ENCODE assay signal across 8 cellular contexts in the genomic region with DNA sequence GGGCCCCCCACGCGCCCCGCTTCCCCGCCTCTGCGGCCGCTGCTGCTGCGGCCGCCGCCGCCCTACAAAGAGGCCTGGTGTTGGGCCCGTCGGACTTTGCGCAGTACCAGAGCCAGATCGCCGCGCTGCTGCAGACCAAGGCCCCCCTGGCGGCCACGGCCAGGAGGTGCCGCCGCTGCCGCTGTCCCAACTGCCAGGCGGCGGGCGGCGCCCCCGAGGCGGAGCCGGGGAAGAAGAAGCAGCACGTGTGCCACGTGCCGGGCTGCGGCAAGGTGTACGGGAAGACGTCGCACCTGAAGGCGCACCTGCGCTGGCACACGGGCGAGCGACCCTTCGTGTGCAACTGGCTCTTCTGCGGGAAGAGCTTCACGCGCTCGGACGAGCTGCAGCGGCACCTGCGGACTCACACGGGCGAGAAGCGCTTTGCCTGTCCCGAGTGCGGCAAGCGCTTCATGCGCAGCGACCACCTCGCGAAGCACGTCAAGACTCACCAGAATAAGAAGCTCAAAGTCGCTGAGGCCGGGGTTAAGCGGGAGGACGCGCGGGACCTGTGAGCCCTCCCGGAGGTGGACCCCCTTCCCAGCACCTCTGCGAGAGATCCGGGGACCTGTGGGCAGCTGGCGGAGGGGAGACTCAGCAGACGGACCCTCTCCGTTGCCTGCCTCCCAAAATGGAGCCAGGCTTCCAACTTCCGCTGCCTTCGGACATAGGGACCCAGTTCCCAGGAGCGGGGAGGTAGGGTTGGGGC. TPM values are rescaled to one million over a fixed set of nuclear protein-coding genes. Genes with fewer than 3 reads are reported as not detected.
DNase-seq lines count a peak whose midpoint lies in the region; ATAC-seq and TF ChIP-seq lines count a peak whose summit lies in the region.

No MANE protein-coding gene starts in this region.

- no peak overlapping the region for H3K4me3 ChIP-seq in fibroblast of pulmonary artery (replicated peaks; ENCODE audit: low read depth, low read length)

- CTCF ChIA-PET in activated CD8-positive, alpha-beta T cell treated with anti-CD3 and anti-CD28 coated beads, Interleukin-2, amount 10 ng/mL, durations not matched to agents 7 days and 5 days (lab: Charles Lee), result interaction anchor here (0.6 to 1.7 kb wide), 3 partner anchors 28 to 99 kb away, joined by 3 to 6 read pairs (median 3); no protein-coding TSS in a partner anchor

- H3K36me3 Mint-ChIP-seq in activated CD8-positive, alpha-beta T cell treated with anti-CD3 and anti-CD28 coated beads, Interleukin-2, amount 10 ng/mL, durations not matched to agents 7 days and 5 days (ENCODE audit: low read depth), result peaks cover 3% of the 10 kb centered on the region
- peaks cover 2% of the 10 kb centered on the region for H3K36me3 Mint-ChIP-seq in neural crest cell (ENCODE audit: low read depth)

- H3K4me3 Mint-ChIP-seq in activated CD8-positive, alpha-beta T cell treated with anti-CD3 and anti-CD28 coated beads, Interleukin-2, amount 10 ng/mL, durations not matched to agents 7 days and 5 days, result peak overlapping the region; percentile 18
- H3K4me3 Mint-ChIP-seq in neural crest cell, result peak overlapping the region; percentile 80

- ATAC-seq in activated CD8-positive, alpha-beta T cell treated with anti-CD3 and anti-CD28 coated beads, Interleukin-2, amount 10 ng/mL, durations not matched to agents 7 days and 5 days, result peak; percentile 38
- ATAC-seq in HG03108 (IDR thresholded peaks at IDR 0.05; ENCODE audit: unreplicated experiment) (no peak), GM19324 (IDR thresholded peaks at IDR 0.05; ENCODE audit: low FRiP score, unreplicated experiment) (no peak)

- H3K9me3 Mint-ChIP-seq in activated CD8-positive, alpha-beta T cell treated with anti-CD3 and anti-CD28 coated beads, Interleukin-2, amount 10 ng/mL, durations not matched to agents 7 days and 5 days (ENCODE audit: insufficient read depth), result no peaks in the 10 kb centered on the region
- no peaks in the 10 kb centered on the region for H3K9me3 Mint-ChIP-seq in neural crest cell

- POLR2A ChIA-PET in activated CD8-positive, alpha-beta T cell treated with anti-CD3 and anti-CD28 coated beads, Interleukin-2, amount 10 ng/mL, durations not matched to agents 7 days and 5 days (lab: Charles Lee), result interaction anchor here (1.0 kb wide), 1 partner anchor 103 kb away, joined by 4 read pairs; no protein-coding TSS in a partner anchor

- peaks cover 66% of the 10 kb centered on the region for H3K27me3 Mint-ChIP-seq in activated CD8-positive, alpha-beta T cell treated with anti-CD3 and anti-CD28 coated beads, Interleukin-2, amount 10 ng/mL, durations not matched to agents 7 days and 5 days (ENCODE audit: low read depth)
- H3K27me3 Mint-ChIP-seq in neural crest cell (ENCODE audit: low read depth), result peaks cover 91% of the 10 kb centered on the region

- DNase-seq in GM03348 (ENCODE audit: low spot score) (peak; percentile 71), fibroblast of pulmonary artery (ENCODE audit: low read depth) (peak; percentile 27), neural crest cell (ENCODE audit: low read depth, low spot score) (peak; percentile 52), 8988T (no peak), LoVo (ENCODE audit: low spot score) (no peak)
- DNase-seq in activated CD8-positive, alpha-beta T cell treated with anti-CD3 and anti-CD28 coated beads, Interleukin-2, amount 10 ng/mL, durations not matched to agents 7 days and 5 days, result no peak

- peaks cover 23% of the 10 kb centered on the region for H3K4me1 Mint-ChIP-seq in activated CD8-positive, alpha-beta T cell treated with anti-CD3 and anti-CD28 coated beads, Interleukin-2, amount 10 ng/mL, durations not matched to agents 7 days and 5 days (ENCODE audit: low read depth)
- H3K4me1 Mint-ChIP-seq in neural crest cell, result peaks cover 26% of the 10 kb centered on the region

- TF ChIP-seq CTCF in fibroblast of pulmonary artery (IDR thresholded peaks at IDR 0.05; ENCODE audit: low read length, missing control alignments), result no peak
- TF ChIP-seq CTCF in neural crest cell (conservative IDR thresholded peaks at IDR 0.05), result peak; percentile 76

- H3K27ac Mint-ChIP-seq in activated CD8-positive, alpha-beta T cell treated with anti-CD3 and anti-CD28 coated beads, Interleukin-2, amount 10 ng/mL, durations not matched to agents 7 days and 5 days, result no peak overlapping the region
- no peak overlapping the region for H3K27ac Mint-ChIP-seq in neural crest cell (ENCODE audit: unreplicated experiment)

RNA-seq across cellular contexts. Expression of gene SP5, which starts 1.9 kb away (rescaled TPM):
- not detected for total RNA-seq in activated CD8-positive, alpha-beta T cell treated with anti-CD3 and anti-CD28 coated beads, Interleukin-2, amount 10 ng/mL, durations not matched to agents 7 days and 5 days
- total RNA-seq in neural crest cell, result 3.5 and 6.4 TPM in 2 replicates

RNA-seq across cellular contexts. Expression of gene ERICH2, which starts 53.2 kb away (rescaled TPM):
- not detected for total RNA-seq in activated CD8-positive, alpha-beta T cell treated with anti-CD3 and anti-CD28 coated beads, Interleukin-2, amount 10 ng/mL, durations not matched to agents 7 days and 5 days
- not detected in 2 replicates for total RNA-seq in neural crest cell

Comparison
In these comparisons a context has a peak if more than half of its experiments do, and no peak if none do; other contexts are left out.
1. DNase-seq: peak in GM03348 (single experiment), fibroblast of pulmonary artery (single experiment) and neural crest cell (single experiment); none in activated CD8-positive, alpha-beta T cell treated with anti-CD3 and anti-CD28 coated beads, Interleukin-2, amount 10 ng/mL, durations not matched to agents 7 days and 5 days (single experiment), 8988T (single experiment) and LoVo (single experiment).